In genomic region chr13:24271611-24272451, GRCh38 we compare ENCODE assay signal across 8 cellular contexts. TPM values are rescaled to one million over a fixed set of nuclear protein-coding genes. Genes with fewer than 3 reads are reported as not detected.
A peak's percentile ranks its signal among the peaks of the same experiment; 100 is the strongest.
DNase-seq lines count a peak whose midpoint lies in the region; ATAC-seq and TF ChIP-seq lines count a peak whose summit lies in the region.

No MANE protein-coding gene starts in this region.

- peak overlapping the region; percentile 92 for H3K4me3 ChIP-seq in CD4-positive, CD25-positive, alpha-beta regulatory T cell (ENCODE audit: low read depth, low read length)
- peak overlapping the region; percentile 35 for H3K4me3 ChIP-seq in lung

- H3K9me3 ChIP-seq in CD4-positive, CD25-positive, alpha-beta regulatory T cell (ENCODE audit: control insufficient read depth in 2 of 2, low read length in 2 of 2): no peaks in the 10 kb centered on the region
- no peaks in the 10 kb centered on the region for H3K9me3 ChIP-seq in lung (ENCODE audit: control insufficient read depth in 2 of 2, insufficient read depth in 1 of 2, low read length in 1 of 2)

- no peaks in the 10 kb centered on the region for H3K27me3 ChIP-seq in CD4-positive, CD25-positive, alpha-beta regulatory T cell (ENCODE audit: control insufficient read depth, insufficient read depth, low read length)
- H3K27me3 ChIP-seq in lung (ENCODE audit: control insufficient read depth, insufficient read depth): no peaks in the 10 kb centered on the region

- WGBS in lung, 2 donors: 6% methylated on average over 25 of the region's 25 CpGs

- intact Hi-C loops in activated CD4-positive, alpha-beta T cell treated with anti-CD3 and anti-CD28 coated beads for 36 hours (cut with DNase I, micrococcal nuclease): loop anchor here (1.0 to 10.0 kb wide), 8 partner anchors 21 to 1015 kb away; partner anchors contain the start of gene MTMR6 (in 2 of the 2)

- DNase-seq in CD4-positive, CD25-positive, alpha-beta regulatory T cell: peak; percentile 64 to 89 (median 86)
- DNase-seq in HT1080 (ENCODE audit: low read depth) (peak; percentile 74), dedifferentiated amniotic fluid mesenchymal stem cell (ENCODE audit: extremely low spot score) (peak; percentile 34), lung (ENCODE audit: low spot score) (peak; percentile 69), NCI-H2081 (lab: John Stamatoyannopoulos, UW) (no peak)
- DNase-seq in activated CD4-positive, alpha-beta T cell treated with anti-CD3 and anti-CD28 coated beads for 36 hours: peak; percentile 80

- H3K36me3 ChIP-seq in CD4-positive, CD25-positive, alpha-beta regulatory T cell (ENCODE audit: control insufficient read depth, insufficient read depth, low read length): no peaks in the 10 kb centered on the region
- H3K36me3 ChIP-seq in lung (ENCODE audit: control insufficient read depth in 2 of 2, insufficient read depth in 2 of 2, low read length in 2 of 2): no peaks in the 10 kb centered on the region

- no peaks in the 10 kb centered on the region for H3K9me3 Mint-ChIP-seq in CD4-positive, CD25-positive, alpha-beta regulatory T cell
- no peaks in the 10 kb centered on the region for H3K9me3 Mint-ChIP-seq in activated CD4-positive, alpha-beta T cell treated with anti-CD3 and anti-CD28 coated beads for 36 hours (ENCODE audit: low read depth)
- no peaks in the 10 kb centered on the region for H3K9me3 Mint-ChIP-seq in stimulated activated naive CD8-positive, alpha-beta T cell treated with anti-CD3 and anti-CD28 coated beads, Interleukin-15, Interleukin-2, amounts not matched to agents 100 ng/mL and 50 ng/mL, for 24 hours

- H3K27ac ChIP-seq in CD4-positive, CD25-positive, alpha-beta regulatory T cell (ENCODE audit: insufficient read depth, low read length, poor library complexity, severe bottlenecking): peak overlapping the region; percentile 96
- H3K27ac ChIP-seq in lung (ENCODE audit: low read depth in 1 of 2, low read length in 1 of 2): peak overlapping the region; percentile 73 to 96

- POLR2A ChIA-PET in activated CD4-positive, alpha-beta T cell treated with anti-CD3 and anti-CD28 coated beads for 36 hours (lab: Charles Lee): interaction anchor here (0.6 to 3.3 kb wide), 4 partner anchors 8 to 20 kb away, joined by 3 to 18 read pairs (median 8); no protein-coding TSS in a partner anchor

- H3K36me3 Mint-ChIP-seq in CD4-positive, CD25-positive, alpha-beta regulatory T cell: peaks cover 29% of the 10 kb centered on the region
- peaks cover 36% of the 10 kb centered on the region for H3K36me3 Mint-ChIP-seq in activated CD4-positive, alpha-beta T cell treated with anti-CD3 and anti-CD28 coated beads for 36 hours (ENCODE audit: low read depth)
- peaks cover 18% of the 10 kb centered on the region for H3K36me3 Mint-ChIP-seq in stimulated activated naive CD8-positive, alpha-beta T cell treated with anti-CD3 and anti-CD28 coated beads, Interleukin-15, Interleukin-2, amounts not matched to agents 100 ng/mL and 50 ng/mL, for 24 hours (ENCODE audit: low read depth)

- CTCF ChIA-PET in activated CD4-positive, alpha-beta T cell treated with anti-CD3 and anti-CD28 coated beads for 36 hours (lab: Charles Lee): interaction anchor here (1.2 to 3.3 kb wide), 2 partner anchors 7 to 18 kb away, joined by 3 to 18 read pairs; no protein-coding TSS in a partner anchor

- no peaks in the 10 kb centered on the region for H3K27me3 Mint-ChIP-seq in CD4-positive, CD25-positive, alpha-beta regulatory T cell
- no peaks in the 10 kb centered on the region for H3K27me3 Mint-ChIP-seq in activated CD4-positive, alpha-beta T cell treated with anti-CD3 and anti-CD28 coated beads for 36 hours
- no peaks in the 10 kb centered on the region for H3K27me3 Mint-ChIP-seq in stimulated activated naive CD8-positive, alpha-beta T cell treated with anti-CD3 and anti-CD28 coated beads, Interleukin-15, Interleukin-2, amounts not matched to agents 100 ng/mL and 50 ng/mL, for 24 hours

- H3K4me1 Mint-ChIP-seq in CD4-positive, CD25-positive, alpha-beta regulatory T cell: peaks cover 47 to 95% (median 80%) of the 10 kb centered on the region in 4 donors
- peaks cover 86% of the 10 kb centered on the region for H3K4me1 Mint-ChIP-seq in activated CD4-positive, alpha-beta T cell treated with anti-CD3 and anti-CD28 coated beads for 36 hours
- peaks cover 94% of the 10 kb centered on the region for H3K4me1 Mint-ChIP-seq in stimulated activated naive CD8-positive, alpha-beta T cell treated with anti-CD3 and anti-CD28 coated beads, Interleukin-15, Interleukin-2, amounts not matched to agents 100 ng/mL and 50 ng/mL, for 24 hours (ENCODE audit: low read depth)

- H3K4me3 Mint-ChIP-seq in CD4-positive, CD25-positive, alpha-beta regulatory T cell: peak overlapping the region; percentile 91 to 97 (median 93)
- peak overlapping the region; percentile 87 for H3K4me3 Mint-ChIP-seq in activated CD4-positive, alpha-beta T cell treated with anti-CD3 and anti-CD28 coated beads for 36 hours
- peak overlapping the region; percentile 87 for H3K4me3 Mint-ChIP-seq in stimulated activated naive CD8-positive, alpha-beta T cell treated with anti-CD3 and anti-CD28 coated beads, Interleukin-15, Interleukin-2, amounts not matched to agents 100 ng/mL and 50 ng/mL, for 24 hours

- peaks cover 99% of the 10 kb centered on the region for H3K4me1 ChIP-seq in CD4-positive, CD25-positive, alpha-beta regulatory T cell (ENCODE audit: control insufficient read depth, insufficient read depth, low read length, poor library complexity, severe bottlenecking)
- peaks cover 14 to 16% of the 10 kb centered on the region in 2 donors for H3K4me1 ChIP-seq in lung (ENCODE audit: control insufficient read depth in 2 of 2, insufficient read depth in 2 of 2, low read length in 2 of 2)

- peak overlapping the region; percentile 93 to 100 (median 98) for H3K27ac Mint-ChIP-seq in CD4-positive, CD25-positive, alpha-beta regulatory T cell
- H3K27ac Mint-ChIP-seq in activated CD4-positive, alpha-beta T cell treated with anti-CD3 and anti-CD28 coated beads for 36 hours: peak overlapping the region; percentile 97
- peak overlapping the region; percentile 94 for H3K27ac Mint-ChIP-seq in stimulated activated naive CD8-positive, alpha-beta T cell treated with anti-CD3 and anti-CD28 coated beads, Interleukin-15, Interleukin-2, amounts not matched to agents 100 ng/mL and 50 ng/mL, for 24 hours

- TF ChIP-seq CTCF in lung (IDR thresholded peaks at IDR 0.05; ENCODE audit: control extremely low read depth, extremely low read depth): no peak

- ATAC-seq in CD4-positive, CD25-positive, alpha-beta regulatory T cell (ENCODE audit: low read depth in 2 of 2): peak; percentile 84 to 86
- ATAC-seq in GM21360 (IDR thresholded peaks at IDR 0.05; ENCODE audit: unreplicated experiment) (peak; percentile 39), lung (ENCODE audit: insufficient read depth, low FRiP score) (peak; percentile 54)
- peak; percentile 58 for ATAC-seq in activated CD4-positive, alpha-beta T cell treated with anti-CD3 and anti-CD28 coated beads for 36 hours

RNA-seq across cellular contexts. Expression of gene C1QTNF9, which starts 37.5 kb away (rescaled TPM):
- 0.20 TPM for total RNA-seq in CD4-positive, CD25-positive, alpha-beta regulatory T cell
- not detected for polyA plus RNA-seq in CD4-positive, CD25-positive, alpha-beta regulatory T cell
- 0.51 and 0.57 TPM in 2 replicates for total RNA-seq in HT1080 (2014; rRNA removed; shearing (Covaris generic))
- polyA plus RNA-seq in HT1080 (2015; cell fraction: cytosol; rRNA removed): 0.18 and 0.40 TPM in 2 replicates
- polyA plus RNA-seq in HT1080 (2015; cell fraction: nucleus; rRNA removed): 1.8 and 2.9 TPM in 2 replicates
- total RNA-seq in activated CD4-positive, alpha-beta T cell treated with anti-CD3 and anti-CD28 coated beads for 36 hours: not detected
- under 1 TPM in 1 of 2 donors, not detected in 1; 0.28 TPM for total RNA-seq in lung
- under 1 TPM; 0.03 to 0.20 TPM for polyA plus RNA-seq in lung

Comparison
In these comparisons a context has a peak if more than half of its experiments do, and no peak if none do; other contexts are left out.
1. DNase-seq: peak in CD4-positive, CD25-positive, alpha-beta regulatory T cell (3 of 3), HT1080 (single experiment), activated CD4-positive, alpha-beta T cell treated with anti-CD3 and anti-CD28 coated beads for 36 hours (single experiment), dedifferentiated amniotic fluid mesenchymal stem cell (single experiment) and lung (single experiment); none in NCI-H2081 (0 of 2).
2. Peak in every context shown above with its lines, with median percentiles within 50 percentile points of each other: ATAC-seq, H3K27ac Mint-ChIP-seq and H3K4me3 Mint-ChIP-seq.